Comparison of ENCODE assay signal across 34 cellular contexts in the genomic region with DNA sequence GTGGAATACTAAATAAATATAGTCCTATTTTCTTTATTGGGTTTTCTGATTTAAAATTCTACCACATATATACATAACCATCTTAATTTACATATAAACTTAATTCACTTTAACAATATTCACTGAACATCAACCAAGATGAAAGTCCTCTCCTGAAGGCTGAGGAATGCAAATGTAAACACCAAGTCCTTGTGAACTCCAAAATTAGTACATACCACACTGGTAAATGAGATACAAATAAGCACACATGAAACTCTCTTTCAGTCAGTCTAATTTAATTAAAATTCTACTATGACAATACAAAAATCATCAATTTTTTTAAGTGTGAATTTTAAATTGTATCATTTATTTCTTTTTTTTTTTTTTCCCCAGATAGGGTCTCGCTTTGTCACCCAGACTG.
"Had no signal": no experiment of that assay in that cellular context is flagged by ENCODE, and none has a peak within 500 bp of the region (broad histone marks: within the 10 kb centered on the region; RNA-seq: fewer than 3 reads in every experiment).

No MANE protein-coding gene starts in this region.

- H3K9me3 ChIP-seq: adrenal gland, ascending aorta, body of pancreas, breast epithelium had no signal

- H3K4me3 ChIP-seq: adrenal gland, ascending aorta, body of pancreas, breast epithelium, cardiac muscle cell had no signal

- FAIRE-seq: astrocyte, bronchial epithelial cell had no signal

- DNase-seq: activated effector memory CD4-positive, alpha-beta T cell treated with anti-CD3 and anti-CD28 coated beads, Interleukin-2, amount 50 U/mL, for 16 hours; activated effector memory CD4-positive, alpha-beta T cell treated with Interleukin-2 at 50 U/mL for 16 hours; activated gamma-delta T cell; activated gamma-delta T cell treated with Interleukin-2 at 50 U/mL for 16 hours; activated naive CD4-positive, alpha-beta T cell; activated naive CD4-positive, alpha-beta T cell treated with anti-CD3 and anti-CD28 coated beads for 36 hours; activated naive CD4-positive, alpha-beta T cell treated with anti-CD3 and anti-CD28 coated beads, Interleukin-2, amount 10 ng/mL, durations not matched to agents 7 days and 5 days; activated naive CD4-positive, alpha-beta T cell treated with anti-CD3 and anti-CD28 coated beads, Interleukin-2, amount 50 U/mL, for 16 hours; activated naive CD4-positive, alpha-beta T cell treated with Interleukin-2 at 50 U/mL for 16 hours; activated naive CD8-positive, alpha-beta T cell treated with anti-CD3 and anti-CD28 coated beads for 36 hours; activated naive CD8-positive, alpha-beta T cell treated with anti-CD3 and anti-CD28 coated beads, Interleukin-2, amount 10 ng/mL, durations not matched to agents 7 days and 5 days; activated naive CD8-positive, alpha-beta T cell treated with anti-CD3 and anti-CD28 coated beads, Interleukin-2, amount 50 U/mL, for 24 hours; activated T-cell treated with anti-CD3 and anti-CD28 coated beads, Interleukin-2, amount 50 U/mL, for 1 hour; activated T-cell treated with anti-CD3 and anti-CD28 coated beads, Interleukin-2, amount 50 U/mL, for 24 hours; activated T-cell treated with anti-CD3 and anti-CD28 coated beads, Interleukin-2, amount 50 U/mL, for 4 hours; activated T-cell treated with anti-CD3 and anti-CD28 coated beads, Interleukin-2, amount 50 U/mL, for 48 hours; activated T-cell treated with anti-CD3 and anti-CD28 coated beads, Interleukin-2, amount 50 U/mL, for 72 hours; adrenal gland; amniotic stem cell; amygdala; anterior cingulate cortex; aorta; body of pancreas; brain microvascular endothelial cell; caudate nucleus; central memory CD4-positive, alpha-beta T cell; cerebellar nuclear complex had no signal

- H3K4me1 ChIP-seq: adrenal gland, ascending aorta, body of pancreas, breast epithelium had no signal

- H3K36me3 ChIP-seq: adrenal gland, ascending aorta, brain microvascular endothelial cell, breast epithelium, cardiac muscle cell had no signal

- H3K27me3 ChIP-seq: adrenal gland, ascending aorta, body of pancreas, brain microvascular endothelial cell, breast epithelium, cardiac muscle cell had no signal

- H3K27ac ChIP-seq: adrenal gland, ascending aorta, body of pancreas, brain microvascular endothelial cell, breast epithelium, cardiac muscle cell had no signal

- ATAC-seq: activated naive CD4-positive, alpha-beta T cell treated with anti-CD3 and anti-CD28 coated beads, Interleukin-2, amount 50 U/mL, for 72 hours; activated naive CD8-positive, alpha-beta T cell treated with anti-CD3 and anti-CD28 coated beads, Interleukin-2, amount 50 U/mL, for 24 hours; activated T-cell treated with anti-CD3 and anti-CD28 coated beads, Interleukin-2, amount 50 U/mL, for 4 hours; activated T-cell treated with anti-CD3 and anti-CD28 coated beads, Interleukin-2, amount 50 U/mL, for 72 hours; activated T-helper 17 cell treated with anti-CD3 and anti-CD28 coated beads, Interleukin-2, amount 50 U/mL, for 72 hours; body of pancreas had no signal
